ENCODE assay signal across 8 cellular contexts in genomic region chr20:44747166-44748004, GRCh38. TPM values are rescaled to one million over a fixed set of nuclear protein-coding genes. Genes with fewer than 3 reads are reported as not detected.
DNase-seq lines count a peak whose midpoint lies in the region; ATAC-seq and TF ChIP-seq lines count a peak whose summit lies in the region.

No MANE protein-coding gene starts in this region.

- no peak overlapping the region for H3K4me3 ChIP-seq in OCI-LY1 (ENCODE audit: low read depth, low read length, poor library complexity, severe bottlenecking)

- H4K20me1 ChIP-seq in OCI-LY1 (ENCODE audit: insufficient read depth, low read length) = no peaks in the 10 kb centered on the region

- peak overlapping the region; percentile 47 for H3K4me3 Mint-ChIP-seq in Calu3 (ENCODE audit: low read depth, unreplicated experiment)
- H3K4me3 Mint-ChIP-seq in activated T-cell treated with anti-CD3 and anti-CD28 coated beads, Interleukin-2, amount 50 U/mL, for 24 hours = peak overlapping the region; percentile 69
- peak overlapping the region in 9 of 10 donors; percentile 10 to 83 (median 67) for H3K4me3 Mint-ChIP-seq in naive thymus-derived CD8-positive, alpha-beta T cell

- H3K4me1 Mint-ChIP-seq in Calu3 (ENCODE audit: low read depth, unreplicated experiment) = peaks cover 27% of the 10 kb centered on the region
- H3K4me1 Mint-ChIP-seq in activated T-cell treated with anti-CD3 and anti-CD28 coated beads, Interleukin-2, amount 50 U/mL, for 24 hours (ENCODE audit: low read depth) = peaks cover 11% of the 10 kb centered on the region
- peaks cover 6 to 23% (median 13%) of the 10 kb centered on the region in 4 donors for H3K4me1 Mint-ChIP-seq in naive thymus-derived CD8-positive, alpha-beta T cell

- H3K9me3 Mint-ChIP-seq in Calu3 (ENCODE audit: low read depth, unreplicated experiment) = no peaks in the 10 kb centered on the region
- no peaks in the 10 kb centered on the region for H3K9me3 Mint-ChIP-seq in activated T-cell treated with anti-CD3 and anti-CD28 coated beads, Interleukin-2, amount 50 U/mL, for 24 hours
- no peaks in the 10 kb centered on the region for H3K9me3 Mint-ChIP-seq in naive thymus-derived CD8-positive, alpha-beta T cell

- intact Hi-C loops in Calu3 (cut with micrococcal nuclease; ENCODE audit: unreplicated experiment) = loop anchor here (1.0 to 5.0 kb wide), 2 partner anchors 120 to 140 kb away; partner anchors contain the start of gene YWHAB

- H3K27me3 Mint-ChIP-seq in Calu3 (ENCODE audit: unreplicated experiment) = peaks cover 35% of the 10 kb centered on the region
- H3K27me3 Mint-ChIP-seq in activated T-cell treated with anti-CD3 and anti-CD28 coated beads, Interleukin-2, amount 50 U/mL, for 24 hours = peaks cover 41% of the 10 kb centered on the region
- H3K27me3 Mint-ChIP-seq in naive thymus-derived CD8-positive, alpha-beta T cell = peaks cover 19 to 49% (median 37%) of the 10 kb centered on the region in 5 donors

- no peaks in the 10 kb centered on the region for H3K79me2 ChIP-seq in OCI-LY1 (ENCODE audit: insufficient read depth, low read length)

- no TSS peak for BruUV-seq in Calu3 (replicated peaks; lab: Mats Ljungman, UMichigan)

- H3K36me3 Mint-ChIP-seq in Calu3 (ENCODE audit: insufficient read depth, unreplicated experiment) = peaks cover 15% of the 10 kb centered on the region
- no peaks in the 10 kb centered on the region for H3K36me3 Mint-ChIP-seq in activated T-cell treated with anti-CD3 and anti-CD28 coated beads, Interleukin-2, amount 50 U/mL, for 24 hours (ENCODE audit: low read depth)
- H3K36me3 Mint-ChIP-seq in naive thymus-derived CD8-positive, alpha-beta T cell = no peaks in the 10 kb centered on the region

- H3K9me3 ChIP-seq in OCI-LY1 (ENCODE audit: low read length) = no peaks in the 10 kb centered on the region

- H3K9ac ChIP-seq in OCI-LY1 (ENCODE audit: low read length) = no peak overlapping the region

- POLR2A ChIA-PET in naive thymus-derived CD8-positive, alpha-beta T cell (lab: Charles Lee) = interaction anchor here (1.0 kb wide), 1 partner anchor 124 kb away, joined by 3 read pairs; no protein-coding TSS in a partner anchor

- no peaks in the 10 kb centered on the region for H3K9me2 ChIP-seq in OCI-LY1 (ENCODE audit: low read depth, low read length)

- peak; percentile 87 for TF ChIP-seq RAD21 in Ishikawa (IDR thresholded peaks at IDR 0.05; ENCODE audit: low read depth)

- peak; percentile 98 for DNase-seq in Calu3
- DNase-seq in activated T-cell treated with anti-CD3 and anti-CD28 coated beads, Interleukin-2, amount 50 U/mL, for 24 hours = peak; percentile 74
- peak; percentile 60 for DNase-seq in fibroblast of gingiva (ENCODE audit: low read depth)
- DNase-seq in naive thymus-derived CD8-positive, alpha-beta T cell = peak; percentile 31 to 79 (median 46)
- DNase-seq in stromal cell of bone marrow (ENCODE audit: low read depth) = peak; percentile 52

- H3K4me1 ChIP-seq in OCI-LY1 (ENCODE audit: insufficient read depth, low read length, severe bottlenecking) = peaks cover 22% of the 10 kb centered on the region

- peaks cover 6% of the 10 kb centered on the region; the same call in 1 of the 2 replicates for H3K27me3 ChIP-seq in OCI-LY1 (ENCODE audit: insufficient read depth, low read length)

- H3K27ac ChIP-seq in OCI-LY1 (ENCODE audit: low read depth, low read length, poor library complexity, severe bottlenecking) = no peak overlapping the region

- TF ChIP-seq EP300 in Ishikawa (IDR thresholded peaks at IDR 0.05; ENCODE audit: borderline replicate concordance) = peak; percentile 86

- H3K36me3 ChIP-seq in OCI-LY1 (ENCODE audit: insufficient read depth, low read length) = no peaks in the 10 kb centered on the region

- ATAC-seq in naive thymus-derived CD8-positive, alpha-beta T cell = peak; percentile 50 to 59
- no peak for ATAC-seq in HG03457 (IDR thresholded peaks at IDR 0.05; ENCODE audit: unreplicated experiment)

- CTCF ChIA-PET in Calu3 (lab: Charles Lee) = interaction anchor here (0.6 to 2.1 kb wide), 28 partner anchors 9 to 297 kb away, joined by 3 to 15 read pairs (median 5); partner anchors contain the start of genes PABPC1L and YWHAB

- no peak overlapping the region; the same call in 1 of the 2 replicates for H3K4me2 ChIP-seq in OCI-LY1 (ENCODE audit: low read length)

- no peaks in the 10 kb centered on the region for H3F3A ChIP-seq in OCI-LY1 (ENCODE audit: insufficient read depth, low read length)

- H3K27ac Mint-ChIP-seq in Calu3 (ENCODE audit: unreplicated experiment) = peak overlapping the region; percentile 97
- H3K27ac Mint-ChIP-seq in activated T-cell treated with anti-CD3 and anti-CD28 coated beads, Interleukin-2, amount 50 U/mL, for 24 hours = peak overlapping the region; percentile 50
- peak overlapping the region in 3 of 10 donors; percentile 5 to 37 (median 32) for H3K27ac Mint-ChIP-seq in naive thymus-derived CD8-positive, alpha-beta T cell

- no peak overlapping the region for H2AFZ ChIP-seq in OCI-LY1 (ENCODE audit: low read length)

- TF ChIP-seq CTCF in Calu3 (IDR thresholded peaks at IDR 0.05; ENCODE audit: unreplicated experiment) (peak; percentile 87), OCI-LY1 (IDR thresholded peaks at IDR 0.05; ENCODE audit: low read length) (peak; percentile 91)

TF ChIP-seq in Ishikawa, 13 proteins besides CTCF, POLR2A, EP300 and RAD21:
- TF ChIP-seq CEBPB (IDR thresholded peaks at IDR 0.05) (peak; percentile 51), CREB1 (IDR thresholded peaks at IDR 0.05; ENCODE audit: low read depth) (no peak), NFIC (IDR thresholded peaks at IDR 0.05) (peak; percentile 97), FOXM1 (IDR thresholded peaks at IDR 0.05; ENCODE audit: borderline replicate concordance, low read depth) (peak; percentile 64), MAX (IDR thresholded peaks at IDR 0.05) (peak; percentile 72), TAF1 (IDR thresholded peaks at IDR 0.05; ENCODE audit: low read depth) (no peak), YY1 (IDR thresholded peaks at IDR 0.05; ENCODE audit: low read depth) (no peak), TCF12 (IDR thresholded peaks at IDR 0.05; ENCODE audit: low read depth) (peak; percentile 91), EGR1 (IDR thresholded peaks at IDR 0.05) (no peak), USF1 (IDR thresholded peaks at IDR 0.05) (no peak), ZBTB7A (IDR thresholded peaks at IDR 0.05; ENCODE audit: low read depth) (no peak), TEAD4 (IDR thresholded peaks at IDR 0.05) (peak; percentile 65)
- TF ChIP-seq, protein P1, sequence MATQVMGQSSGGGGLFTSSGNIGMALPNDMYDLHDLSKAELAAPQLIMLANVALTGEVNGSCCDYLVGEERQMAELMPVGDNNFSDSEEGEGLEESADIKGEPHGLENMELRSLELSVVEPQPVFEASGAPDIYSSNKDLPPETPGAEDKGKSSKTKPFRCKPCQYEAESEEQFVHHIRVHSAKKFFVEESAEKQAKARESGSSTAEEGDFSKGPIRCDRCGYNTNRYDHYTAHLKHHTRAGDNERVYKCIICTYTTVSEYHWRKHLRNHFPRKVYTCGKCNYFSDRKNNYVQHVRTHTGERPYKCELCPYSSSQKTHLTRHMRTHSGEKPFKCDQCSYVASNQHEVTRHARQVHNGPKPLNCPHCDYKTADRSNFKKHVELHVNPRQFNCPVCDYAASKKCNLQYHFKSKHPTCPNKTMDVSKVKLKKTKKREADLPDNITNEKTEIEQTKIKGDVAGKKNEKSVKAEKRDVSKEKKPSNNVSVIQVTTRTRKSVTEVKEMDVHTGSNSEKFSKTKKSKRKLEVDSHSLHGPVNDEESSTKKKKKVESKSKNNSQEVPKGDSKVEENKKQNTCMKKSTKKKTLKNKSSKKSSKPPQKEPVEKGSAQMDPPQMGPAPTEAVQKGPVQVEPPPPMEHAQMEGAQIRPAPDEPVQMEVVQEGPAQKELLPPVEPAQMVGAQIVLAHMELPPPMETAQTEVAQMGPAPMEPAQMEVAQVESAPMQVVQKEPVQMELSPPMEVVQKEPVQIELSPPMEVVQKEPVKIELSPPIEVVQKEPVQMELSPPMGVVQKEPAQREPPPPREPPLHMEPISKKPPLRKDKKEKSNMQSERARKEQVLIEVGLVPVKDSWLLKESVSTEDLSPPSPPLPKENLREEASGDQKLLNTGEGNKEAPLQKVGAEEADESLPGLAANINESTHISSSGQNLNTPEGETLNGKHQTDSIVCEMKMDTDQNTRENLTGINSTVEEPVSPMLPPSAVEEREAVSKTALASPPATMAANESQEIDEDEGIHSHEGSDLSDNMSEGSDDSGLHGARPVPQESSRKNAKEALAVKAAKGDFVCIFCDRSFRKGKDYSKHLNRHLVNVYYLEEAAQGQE (IDR thresholded peaks at IDR 0.05; ENCODE audit: low read depth) = 0 out of 2 replicates have a peak, but pooled peaks have one; percentile 3

RNA-seq across cellular contexts. Expression of gene KCNK15, which starts 1.7 kb away (rescaled TPM):
- total RNA-seq in Calu3 (2022) = 1.5 and 4.8 TPM in 2 replicates
- not detected for total RNA-seq in naive thymus-derived CD8-positive, alpha-beta T cell
- not detected for polyA plus RNA-seq in naive thymus-derived CD8-positive, alpha-beta T cell

RNA-seq across cellular contexts. Expression of gene CCN5, which starts 32.2 kb away (rescaled TPM):
- total RNA-seq in Calu3 (2022) = 0.94 and 1.9 TPM in 2 replicates
- total RNA-seq in naive thymus-derived CD8-positive, alpha-beta T cell = not detected
- polyA plus RNA-seq in naive thymus-derived CD8-positive, alpha-beta T cell = not detected

Comparison
In these comparisons a context has a peak if more than half of its experiments do, and no peak if none do; other contexts are left out.
1. DNase-seq: peak in every context shown above with its lines; median percentile 98 in Calu3; 74 in activated T-cell treated with anti-CD3 and anti-CD28 coated beads, Interleukin-2, amount 50 U/mL, for 24 hours; 60 in fibroblast of gingiva; 52 in stromal cell of bone marrow; 46 in naive thymus-derived CD8-positive, alpha-beta T cell.